22 cellular contexts compared by ENCODE assay signal in the genomic region with DNA sequence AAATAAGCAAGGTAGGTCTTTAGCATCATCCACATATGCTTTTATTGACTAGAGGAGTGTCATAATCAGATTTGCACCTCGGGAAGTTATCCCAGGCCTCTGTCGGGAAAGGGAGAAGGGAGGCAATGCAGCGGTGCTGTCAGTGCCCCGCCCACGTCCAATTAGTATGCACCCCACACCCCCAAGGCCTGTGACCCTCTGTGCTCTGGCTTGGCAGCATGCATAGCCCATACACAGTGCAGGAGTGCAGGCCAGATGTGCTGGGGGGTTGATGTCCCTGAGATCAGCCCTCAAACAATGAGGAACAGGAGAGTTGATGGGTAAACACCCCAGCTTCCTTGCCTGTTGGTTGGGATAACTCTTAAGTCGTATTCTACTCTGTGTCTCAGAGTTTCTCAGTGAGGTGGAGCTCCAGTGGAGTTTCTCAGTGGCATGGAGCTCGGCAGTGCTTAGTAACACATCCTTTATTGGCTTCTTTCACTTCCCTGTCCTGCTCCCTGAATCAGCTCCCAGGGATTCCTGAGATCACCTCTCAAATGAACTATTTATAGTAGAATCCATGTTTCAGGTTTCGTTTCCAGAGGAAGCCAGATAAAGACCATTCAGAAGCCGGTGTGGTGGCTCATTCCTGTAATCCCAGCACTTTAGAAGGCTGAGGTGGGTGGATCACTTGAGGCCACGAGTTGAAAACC. TPM values are rescaled to one million over a fixed set of nuclear protein-coding genes. Genes with fewer than 3 reads are reported as not detected.
A peak's percentile ranks its signal among the peaks of the same experiment; 100 is the strongest.
DNase-seq lines count a peak whose midpoint lies in the region; ATAC-seq, FAIRE-seq and TF ChIP-seq lines count a peak whose summit lies in the region.
"Had no signal": no experiment of that assay in that cellular context is flagged by ENCODE, and none has a peak within 500 bp of the region (broad histone marks: within the 10 kb centered on the region; RNA-seq: fewer than 3 reads in every experiment).

No MANE protein-coding gene starts in this region.

- no peak overlapping the region for H2AK9ac ChIP-seq in IMR-90 (replicated peaks; ENCODE audit: low read depth, low read length, poor library complexity)

- in situ Hi-C loops in IMR-90 (cut with MboI; ENCODE audit: low sequenced_read_pairs) (loop anchor here (25.0 kb wide), 1 partner anchor 918 kb away; no protein-coding TSS in a partner anchor), K562 (cut with MboI) (loop anchor here (5.0 kb wide), 1 partner anchor 228 kb away; no protein-coding TSS in a partner anchor), KBM-7 (cut with MboI; ENCODE audit: low pct_unique_long_range_greater_than_20kb, low sequenced_read_pairs) (loop anchor here (10.0 to 25.0 kb wide), 2 partner anchors 225 to 332 kb away; no protein-coding TSS in a partner anchor)

- no peak for TF ChIP-seq RAD21 in IMR-90 (IDR thresholded peaks at IDR 0.05; ENCODE audit: low read length)
- no peak for TF ChIP-seq RAD21 in K562 (CRISPR knock-in tag; conservative IDR thresholded peaks at IDR 0.05 in 1 of 2, IDR thresholded peaks at IDR 0.05 in 1 of 2)

- no peaks in the 10 kb centered on the region for H3K79me2 ChIP-seq in K562 (ENCODE audit: control insufficient read depth, insufficient read depth, low read length)

- DNase-seq in Daoy (ENCODE audit: low read depth) (peak; percentile 34), IMR-90 (peak; percentile 32), K562 (ENCODE audit: extremely low read depth in 1 of 4, low spot score in 3 of 4) (no peak), kidney tubule cell (ENCODE audit: low spot score) (peak; percentile 57), KBM-7 (no peak), NCI-H2107 (lab: John Stamatoyannopoulos, UW) (no peak)
- DNase-seq: activated CD4-positive, alpha-beta T cell treated with anti-CD3 and anti-CD28 coated beads for 36 hours; brain microvascular endothelial cell; CD4-positive, CD25-positive, alpha-beta regulatory T cell; DMS 273 treated with DMSO at 0.1 percent for 48 hours; islet precursor cell; small intestine; stimulated activated CD4-positive, alpha-beta T cell treated with anti-CD3 and anti-CD28 coated beads, Interleukin-4, amount 100 ng/mL, for 1 hour; stimulated activated naive CD8-positive, alpha-beta T cell treated with anti-CD3 and anti-CD28 coated beads, Interleukin-15, Interleukin-2, amounts not matched to agents 100 U/mL and 50 U/mL, for 24 hours; tibial artery had no signal

- TF ChIP-seq POLR2A in IMR-90 (IDR thresholded peaks at IDR 0.05; ENCODE audit: low read depth, low read length) (no peak), K562 (conservative IDR thresholded peaks at IDR 0.05) (no peak)

- H4K8ac ChIP-seq in IMR-90 (ENCODE audit: low read depth in 2 of 2, low read length in 2 of 2), result no peak overlapping the region

- BruUV-seq in IMR-90 (replicated peaks; lab: Mats Ljungman, UMichigan) (no TSS peak), K562 (replicated peaks; lab: Mats Ljungman, UMichigan) (no TSS peak)

- H2AK5ac ChIP-seq in IMR-90 (ENCODE audit: low read depth, low read length), result no peak overlapping the region

- no peak overlapping the region for H3K27ac ChIP-seq in IMR-90 (ENCODE audit: insufficient read depth, low read length)
- H3K27ac ChIP-seq in K562 (ENCODE audit: extremely low read depth, low read depth, low read length), result no peak overlapping the region
- H3K27ac ChIP-seq: brain microvascular endothelial cell, GM23248, RWPE1, tibial artery had no signal

- H4K20me1 ChIP-seq in IMR-90 (ENCODE audit: insufficient read depth, low read length) (no peaks in the 10 kb centered on the region), K562 (replicated peaks; ENCODE audit: control insufficient read depth, insufficient read depth, low read length) (no peaks in the 10 kb centered on the region)

- no peak overlapping the region for H3K56ac ChIP-seq in IMR-90 (ENCODE audit: extremely low read depth, insufficient read depth, low read length)

- H3K9me3 ChIP-seq in IMR-90 (ENCODE audit: control insufficient read depth, insufficient read depth, low read length), result no peaks in the 10 kb centered on the region
- no peaks in the 10 kb centered on the region for H3K9me3 ChIP-seq in K562 (replicated peaks; ENCODE audit: control insufficient read depth, insufficient read depth, low read depth, low read length)
- H3K9me3 ChIP-seq: tibial artery had no signal

- H3K4me3 ChIP-seq in IMR-90 (ENCODE audit: insufficient read depth, low read depth, low read length), result no peak overlapping the region
- H3K4me3 ChIP-seq in K562, result no peak overlapping the region
- H3K4me3 ChIP-seq: GM23248, tibial artery had no signal

- no peak overlapping the region for H3K18ac ChIP-seq in IMR-90 (ENCODE audit: low read depth, low read length)

- H3K36me3 ChIP-seq in IMR-90 (ENCODE audit: control insufficient read depth, insufficient read depth, low read length) (no peaks in the 10 kb centered on the region), K562 (ENCODE audit: control insufficient read depth, insufficient read depth, low read length) (no peaks in the 10 kb centered on the region)
- H3K36me3 ChIP-seq: brain microvascular endothelial cell, tibial artery had no signal

- H4K5ac ChIP-seq in IMR-90 (ENCODE audit: low read depth, low read length), result no peak overlapping the region

- no peak overlapping the region for H2BK20ac ChIP-seq in IMR-90 (ENCODE audit: low read depth, low read length)

- FAIRE-seq in K562 (lab: Jason Lieb, UNC), result peak; percentile 19
- FAIRE-seq: frontal cortex, GM19239, small intestine had no signal

- H3K9ac ChIP-seq in IMR-90 (ENCODE audit: low read depth, low read length), result no peak overlapping the region
- no peak overlapping the region; a peak in 1 of 4 replicates for H3K9ac ChIP-seq in K562 (ENCODE audit: insufficient read depth in 1 of 2, low read depth in 2 of 2, low read length in 2 of 2)
- H3K9ac ChIP-seq: GM23248 had no signal

- H2BK5ac ChIP-seq in IMR-90 (ENCODE audit: low read depth, low read length, poor library complexity, severe bottlenecking), result no peak overlapping the region

- dilution Hi-C loops in IMR-90 (cut with HindIII; ENCODE audit: low sequenced_read_pairs, unreplicated experiment), result no loop called here

- POLR2A ChIA-PET in IMR-90 (lab: Charles Lee; ENCODE audit: unreplicated experiment) (no interaction called here), K562 (lab: Yijun Ruan, JAX) (interaction anchor here (1.8 kb wide), 1 partner anchor 27 kb away, joined by 5 read pairs; a partner anchor contains a TSS)

- H3K79me1 ChIP-seq in IMR-90 (ENCODE audit: low read depth in 1 of 2, low read length in 2 of 2), result no peaks in the 10 kb centered on the region

- H3K9me1 ChIP-seq in IMR-90 (ENCODE audit: insufficient read depth, low read length) (no peaks in the 10 kb centered on the region), K562 (ENCODE audit: control insufficient read depth, insufficient read depth, low read length) (no peaks in the 10 kb centered on the region)

- WGBS in IMR-90 (ENCODE audit: extremely low coverage in 2 of 2, insufficient read length in 1 of 2), 2 experiments, result 40% methylated on average over 1 of the region's 10 CpGs; no CpG with 5 or more reads in 1 of the 2 experiments
- WGBS in K562 (ENCODE audit: insufficient coverage, low coverage, missing lambda C conversion rate), result 22% methylated on average over 8 of the region's 10 CpGs

- no peak overlapping the region for H2BK120ac ChIP-seq in IMR-90 (ENCODE audit: low read depth, low read length)

- CTCF ChIA-PET in IMR-90 (lab: Yijun Ruan, JAX), result interaction anchor here (1.4 to 1.5 kb wide), 2 partner anchors 11 to 172 kb away, joined by 4 read pairs; a partner anchor contains a TSS
- CTCF ChIA-PET in K562 (lab: Yijun Ruan, JAX; ENCODE audit: low intra/inter-chr PET ratio), result no interaction called here

- H2BK15ac ChIP-seq in IMR-90 (ENCODE audit: low read depth, low read length), result no peak overlapping the region

- H3K4me2 ChIP-seq in IMR-90 (ENCODE audit: low read depth, low read length), result no peak overlapping the region
- H3K4me2 ChIP-seq in K562 (ENCODE audit: insufficient read depth, low read length), result no peak overlapping the region

- TF ChIP-seq EP300 in K562 (IDR thresholded peaks at IDR 0.05; ENCODE audit: low read length), result no peak

- ATAC-seq in IMR-90 (ENCODE audit: low read depth), result no peak; the same call in 1 of the 2 replicates
- peak; percentile 61 for ATAC-seq in K562
- ATAC-seq in GM19328 (IDR thresholded peaks at IDR 0.05; ENCODE audit: unreplicated experiment), result no peak
- ATAC-seq in GM18909 (IDR thresholded peaks at IDR 0.05; ENCODE audit: poor library complexity, unreplicated experiment), result no peak
- ATAC-seq: activated CD4-positive, alpha-beta T cell treated with anti-CD3 and anti-CD28 coated beads for 36 hours; activated naive CD4-positive, alpha-beta T cell treated with anti-CD3 and anti-CD28 coated beads, Interleukin-2, amount 50 U/mL, for 72 hours; stimulated activated naive CD8-positive, alpha-beta T cell treated with anti-CD3 and anti-CD28 coated beads, Interleukin-15, Interleukin-2, amounts not matched to agents 100 U/mL and 50 U/mL, for 24 hours had no signal

- H3K23ac ChIP-seq in IMR-90 (ENCODE audit: low read depth, low read length), result no peak overlapping the region

- H3K27me3 ChIP-seq in IMR-90 (ENCODE audit: control insufficient read depth, insufficient read depth, low read length) (no peaks in the 10 kb centered on the region), K562 (ENCODE audit: control insufficient read depth in 2 of 2, insufficient read depth in 2 of 2, low read length in 2 of 2) (no peaks in the 10 kb centered on the region)
- H3K27me3 ChIP-seq: brain microvascular endothelial cell, tibial artery had no signal

- H3K4me1 ChIP-seq in IMR-90 (ENCODE audit: control insufficient read depth, insufficient read depth, low read length) (0 out of 2 replicates have a peak, but pooled peaks cover 2% of the 10 kb centered on the region), K562 (replicated peaks in 1 of 2; ENCODE audit: control insufficient read depth in 2 of 2, insufficient read depth in 2 of 2, low read length in 2 of 2) (peaks cover 0 to 15% of the 10 kb centered on the region in 2 experiments; a peak in 4 of 5 replicates)

- no peak overlapping the region for H4K91ac ChIP-seq in IMR-90 (ENCODE audit: insufficient read depth, low read depth, low read length)

- H3K4ac ChIP-seq in IMR-90 (ENCODE audit: low read depth, low read length), result no peak overlapping the region

- peak overlapping the region; percentile 28 for H2AFZ ChIP-seq in IMR-90 (replicated peaks; ENCODE audit: low read length, poor library complexity)
- H2AFZ ChIP-seq in K562 (ENCODE audit: low read depth, low read length), result peak overlapping the region; percentile 62
- H2AFZ ChIP-seq: GM23248 had no signal

- TF ChIP-seq CTCF in IMR-90 (conservative IDR thresholded peaks at IDR 0.05; ENCODE audit: low read depth, low read length) (no peak), K562 (IDR thresholded peaks at IDR 0.05 in 2 of 3, conservative IDR thresholded peaks at IDR 0.05 in 1 of 3; ENCODE audit: insufficient read depth in 2 of 3, low read depth in 1 of 3, low read length in 3 of 3) (no peak)

- no peak overlapping the region; the same call in 1 of the 2 replicates for H3K14ac ChIP-seq in IMR-90 (replicated peaks; ENCODE audit: low read depth, low read length)

- intact Hi-C loops in IMR-90 (cut with micrococcal nuclease) (loop anchor here (10.0 kb wide), 1 partner anchor 575 kb away; no protein-coding TSS in a partner anchor), K562 (cut with micrococcal nuclease) (no loop called here)

RNA-seq across cellular contexts. Expression of a gene that starts 26.8 kb away (rescaled TPM):
- total RNA-seq in Daoy (2014; rRNA removed; shearing (Covaris generic)), result 120 and 124 TPM in 2 replicates
- 53.9 and 62.8 TPM in 2 replicates for total RNA-seq in IMR-90 (2012; rRNA removed)
- polyA plus RNA-seq in IMR-90 (2012; rRNA removed), result 278 and 310 TPM in 2 replicates
- polyA plus RNA-seq in IMR-90 (2012; cell fraction: cytosol; rRNA removed), result 48.8 and 115 TPM in 2 replicates
- polyA plus RNA-seq in IMR-90 (2012; cell fraction: nucleus; rRNA removed; ENCODE audit: low replicate concordance), result 31.2 and 86.3 TPM in 2 replicates
- total RNA-seq in K562 (2011; cell fraction: chromatin; rRNA removed; ENCODE audit: low replicate concordance), result 19.3 and 23.3 TPM in 2 replicates
- 30.1 and 30.4 TPM in 2 replicates for total RNA-seq in K562 (2011; cell fraction: nucleolus; rRNA removed)
- total RNA-seq in K562 (2011; cell fraction: nucleoplasm; rRNA removed), result 35.7 and 56.3 TPM in 2 replicates
- total RNA-seq in K562 (2014; rRNA removed), result 140 and 146 TPM in 2 replicates
- 132 and 195 TPM in 2 replicates for total RNA-seq in K562 (2014; rRNA removed; fragmentation: Illumina TruSeq; extraction: Trizol)
- total RNA-seq in K562 (2015; rRNA removed; fragmentation: Illumina TruSeq; extraction: Trizol), result 312 and 351 TPM in 2 replicates
- 125 and 129 TPM in 2 replicates for total RNA-seq in K562 (2021)
- 124 and 135 TPM in 2 replicates for polyA plus RNA-seq in K562 (2011; rRNA removed)
- polyA plus RNA-seq in K562 (2011; cell fraction: cytosol; rRNA removed), result 263 and 300 TPM in 2 replicates
- 86.7 and 94.9 TPM in 2 replicates for polyA plus RNA-seq in K562 (2011; cell fraction: nucleus; rRNA removed)
- 185 and 189 TPM in 2 replicates for polyA plus RNA-seq in K562 (2012)
- 210 and 237 TPM in 2 replicates for polyA plus RNA-seq in K562 (2014; fragmentation: Illumina TruSeq; extraction: Trizol)
- 100 to 1,000 TPM; 560 to 670 TPM for polyA plus RNA-seq in K562 (2014; fragmentation: Nextera tagmentation; extraction: Ambion mirVana)
- polyA plus RNA-seq in K562 (2014; rRNA removed), result 227 and 285 TPM in 2 replicates
- 69.5 and 81.5 TPM in 2 replicates for polyA minus RNA-seq in K562 (2011; rRNA and poly(A)+ RNA removed)
- polyA minus RNA-seq in K562 (2011; cell fraction: cytosol; rRNA and poly(A)+ RNA removed), result 78.5 and 124 TPM in 2 replicates
- 28.1 and 49.5 TPM in 2 replicates for polyA minus RNA-seq in K562 (2011; cell fraction: nucleus; rRNA and poly(A)+ RNA removed)

Comparison
In these comparisons a context has a peak if more than half of its experiments do, and no peak if none do; other contexts are left out.
1. DNase-seq: peak in Daoy (single experiment), IMR-90 (single experiment) and kidney tubule cell (single experiment); none in K562 (0 of 4), KBM-7 (single experiment) and NCI-H2107 (single experiment).